Comparison of ENCODE assay signal across 10 cellular contexts in the genomic region with DNA sequence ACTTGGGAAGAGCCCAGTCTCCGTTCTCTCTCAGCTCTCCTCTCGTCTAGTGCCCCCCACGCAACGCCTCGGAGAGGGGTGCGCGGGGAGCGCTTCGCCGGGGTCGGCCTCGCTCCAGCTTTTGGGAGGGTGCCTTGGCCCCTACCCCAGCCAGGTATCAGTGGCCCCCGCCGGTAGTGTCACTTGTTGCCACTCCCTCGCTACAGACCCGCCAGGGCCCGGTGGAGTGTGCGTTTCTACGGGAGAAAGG. TPM values are rescaled to one million over a fixed set of nuclear protein-coding genes. Genes with fewer than 3 reads are reported as not detected.
DNase-seq lines count a peak whose midpoint lies in the region; FAIRE-seq and TF ChIP-seq lines count a peak whose summit lies in the region.
"Had no signal": no experiment of that assay in that cellular context is flagged by ENCODE, and none has a peak within 500 bp of the region (broad histone marks: within the 10 kb centered on the region; RNA-seq: fewer than 3 reads in every experiment).

No MANE protein-coding gene starts in this region.

- H3K27ac ChIP-seq in RWPE1 = peak overlapping the region; percentile 93
- no peak overlapping the region for H3K27ac ChIP-seq in H1 (ENCODE audit: low read depth, low read length)
- H3K27ac ChIP-seq in mucosa of rectum (ENCODE audit: low read depth in 2 of 2, low read length in 2 of 2) = peak overlapping the region; percentile 81
- H3K27ac ChIP-seq in thyroid gland = peak overlapping the region; percentile 46 to 81 (median 49)

- H3K36me3 ChIP-seq in H1 (ENCODE audit: control insufficient read depth in 2 of 4, insufficient read depth in 4 of 4, low read length in 3 of 4) (no peaks in the 10 kb centered on the region), mucosa of rectum (ENCODE audit: control insufficient read depth in 2 of 2, insufficient read depth in 2 of 2, low read length in 2 of 2) (no peaks in the 10 kb centered on the region), thyroid gland (no peaks in the 10 kb centered on the region)

- no peak overlapping the region for H2AK5ac ChIP-seq in H1 (ENCODE audit: low read depth, low read length)

- H3K9me3 ChIP-seq in H1 (ENCODE audit: insufficient read depth in 2 of 2, low read depth in 1 of 2, low read length in 1 of 2) = no peaks in the 10 kb centered on the region
- H3K9me3 ChIP-seq in mucosa of rectum (ENCODE audit: control insufficient read depth in 2 of 2, low read length in 2 of 2) = no peaks in the 10 kb centered on the region
- no peaks in the 10 kb centered on the region for H3K9me3 ChIP-seq in thyroid gland

- WGBS in H1 (ENCODE audit: extremely low coverage in 1 of 2, insufficient coverage in 1 of 2, insufficient read length in 1 of 2, insufficient replicate concordance in 2 of 2, low coverage in 1 of 2, low lambda C conversion rate in 2 of 2, missing lambda C conversion rate in 1 of 2), 2 experiments = 1% methylated on average over 14 of the region's 19 CpGs; no CpG with 5 or more reads in 1 of the 2 experiments
- WGBS in thyroid gland, 2 donors = 0 to 2% methylated on average over 2 to 19 of the region's 19 CpGs

- CTCF ChIA-PET in RWPE1 (lab: Yijun Ruan, JAX) = interaction anchor here (0.6 to 0.7 kb wide), 2 partner anchors 9 to 687 kb away, joined by 3 read pairs; no protein-coding TSS in a partner anchor
- CTCF ChIA-PET in H1 (lab: Charles Lee; ENCODE audit: partially characterized antibody) = interaction anchor here (0.9 to 1.7 kb wide), 3 partner anchors 9 to 19 kb away, joined by 3 to 4 read pairs (median 3); no protein-coding TSS in a partner anchor

- H2AFZ ChIP-seq in H1 (ENCODE audit: low read length) = 0 out of 2 replicates have a peak overlapping the region, but pooled peaks have one; percentile 22

- TF ChIP-seq CTCF in RWPE1 (conservative IDR thresholded peaks at IDR 0.05; ENCODE audit: low read depth) (no peak), H1 (IDR thresholded peaks at IDR 0.05; ENCODE audit: control extremely low read depth in 1 of 3, insufficient read depth in 1 of 3, low read depth in 1 of 3, low read length in 3 of 3) (no peak), thyroid gland (IDR thresholded peaks at IDR 0.05) (no peak)

- no peaks in the 10 kb centered on the region for H3K79me1 ChIP-seq in H1 (ENCODE audit: low read depth, low read length)

- H3K4me1 ChIP-seq in H1 (replicated peaks in 1 of 4; ENCODE audit: control insufficient read depth in 3 of 4, insufficient read depth in 4 of 4, low read length in 3 of 4) = peaks cover 4 to 18% (median 10%) of the 10 kb centered on the region in 4 experiments
- H3K4me1 ChIP-seq in mucosa of rectum (ENCODE audit: control insufficient read depth in 2 of 2, insufficient read depth in 2 of 2, low read length in 2 of 2) = peaks cover 15 to 17% of the 10 kb centered on the region in 2 donors
- H3K4me1 ChIP-seq in thyroid gland = peaks cover 0 to 6% of the 10 kb centered on the region in 2 donors

- FAIRE-seq in H1 (lab: Jason Lieb, UNC) (no peak), GM12891 (lab: Jason Lieb, UNC) (no peak)

- TF ChIP-seq POLR2A in H1 (IDR thresholded peaks at IDR 0.05; ENCODE audit: control extremely low read depth in 1 of 2, low read depth in 2 of 2, low read length in 2 of 2) = no peak
- TF ChIP-seq POLR2A in thyroid gland (IDR thresholded peaks at IDR 0.05) = no peak
- TF ChIP-seq POLR2A in GM12891 (IDR thresholded peaks at IDR 0.05; ENCODE audit: low read depth, low read length) = no peak

- peak in 1 of 2 experiments; percentile 48; a peak in 1 of 3 replicates for TF ChIP-seq EP300 in H1 (IDR thresholded peaks at IDR 0.05; ENCODE audit: borderline replicate concordance in 1 of 2, low read depth in 2 of 2, low read length in 2 of 2)

- H3K4me3 ChIP-seq in H1 (ENCODE audit: extremely low read depth in 1 of 4, insufficient read depth in 2 of 4, low read depth in 3 of 4, low read length in 4 of 4) (peak overlapping the region; percentile 49 to 76 (median 66)), mucosa of rectum (ENCODE audit: low read length in 2 of 2) (peak overlapping the region; percentile 65 to 73), thyroid gland (replicated peaks in 1 of 3) (peak overlapping the region in 1 of 3 donors; percentile 26)

- no peak for TF ChIP-seq RAD21 in H1 (IDR thresholded peaks at IDR 0.05 in 1 of 2, conservative IDR thresholded peaks at IDR 0.05 in 1 of 2; ENCODE audit: low read depth in 2 of 2, low read length in 2 of 2)

- H4K8ac ChIP-seq in H1 (ENCODE audit: extremely low read depth, insufficient read depth, low read length) = no peak overlapping the region

- peak overlapping the region; percentile 79 to 99 for H3K4me2 ChIP-seq in H1 (ENCODE audit: insufficient read depth in 1 of 2, low read depth in 2 of 2, low read length in 2 of 2)

- H2BK5ac ChIP-seq in H1 (ENCODE audit: low read depth, low read length) = no peak overlapping the region; the same call in 1 of the 2 replicates

- no peak overlapping the region for H2BK12ac ChIP-seq in H1 (ENCODE audit: low read depth, low read length)

- no peak overlapping the region for H2BK20ac ChIP-seq in H1 (ENCODE audit: low read length)

- no peaks in the 10 kb centered on the region for H3K79me2 ChIP-seq in H1 (ENCODE audit: control insufficient read depth in 1 of 2, insufficient read depth in 2 of 2, low read length in 2 of 2)

- H3K27me3 ChIP-seq in H1 (replicated peaks in 1 of 4; ENCODE audit: control insufficient read depth in 3 of 4, extremely low read depth in 1 of 4, insufficient read depth in 3 of 4, low read length in 3 of 4) (peaks cover 21 to 70% (median 54%) of the 10 kb centered on the region in 4 experiments), mucosa of rectum (ENCODE audit: control insufficient read depth in 2 of 2, insufficient read depth in 2 of 2, low read length in 2 of 2) (peaks cover 6 to 21% of the 10 kb centered on the region in 2 donors), thyroid gland (peaks cover 5% of the 10 kb centered on the region)

- no peak overlapping the region for H2BK120ac ChIP-seq in H1 (replicated peaks; ENCODE audit: low read depth, low read length)

- H3K14ac ChIP-seq in H1 (ENCODE audit: insufficient read length) = no peak overlapping the region

- H4K91ac ChIP-seq in H1 (replicated peaks; ENCODE audit: insufficient read length, low read length) = no peak overlapping the region

- no peak overlapping the region for H3K4ac ChIP-seq in H1 (replicated peaks; ENCODE audit: insufficient read length, low read depth, low read length)

- POLR2A ChIA-PET in RWPE1 (lab: Yijun Ruan, JAX; ENCODE audit: low non-redundant PET) = no interaction called here
- POLR2A ChIA-PET in H1 (lab: Charles Lee; ENCODE audit: partially characterized antibody) = interaction anchor here (0.5 to 2.1 kb wide), 3 partner anchors 101 to 480 kb away, joined by 3 to 15 read pairs (median 3); no protein-coding TSS in a partner anchor

- H3K56ac ChIP-seq in H1 (replicated peaks; ENCODE audit: insufficient read length, low read depth, low read length) = no peak overlapping the region

- peaks cover 2 to 4% of the 10 kb centered on the region in 2 experiments for H4K20me1 ChIP-seq in H1 (replicated peaks in 1 of 2; ENCODE audit: control insufficient read depth in 1 of 2, insufficient read depth in 2 of 2, low read length in 2 of 2)

- no peak overlapping the region for H3K23ac ChIP-seq in H1 (ENCODE audit: insufficient read length)

- peaks cover 30% of the 10 kb centered on the region for H3K23me2 ChIP-seq in H1 (ENCODE audit: low read depth, low read length)

- DNase-seq in RWPE1 (ENCODE audit: low spot score) (no peak), H1 (ENCODE audit: low read depth in 1 of 2, low spot score in 2 of 2) (peak in 1 of 2 experiments; percentile 74), thyroid gland (no peak), hepatic stellate cell (ENCODE audit: low spot score) (no peak), GM12891 (ENCODE audit: insufficient read length, low spot score) (no peak), GOT3 (lab: John Stamatoyannopoulos, UW) (no peak)
- DNase-seq: activated T-cell treated with anti-CD3 and anti-CD28 coated beads, Interleukin-2, amount 50 U/mL, for 72 hours; NCI-H2081 treated with DMSO at 0.1 percent for 48 hours; T-helper 1 cell had no signal

- no peak overlapping the region; the same call in 1 of the 2 replicates for H3K18ac ChIP-seq in H1 (ENCODE audit: extremely low read depth, low read length)

- no peak overlapping the region for H2BK15ac ChIP-seq in H1 (ENCODE audit: low read length)

- H4K5ac ChIP-seq in H1 (ENCODE audit: insufficient read length, low read depth, low read length) = no peak overlapping the region

- intact Hi-C loops in thyroid gland (cut with DNase I) = no loop called here

- H3K9ac ChIP-seq in H1 (replicated peaks in 1 of 4; ENCODE audit: extremely low read depth in 1 of 4, low read depth in 3 of 4, low read length in 3 of 4) = peak overlapping the region in 2 of 4 experiments; percentile 2 to 7; a peak in 3 of 7 replicates
- peak overlapping the region; percentile 48 to 71 for H3K9ac ChIP-seq in mucosa of rectum (ENCODE audit: low read depth in 1 of 2, low read length in 2 of 2)

TF ChIP-seq in H1, 55 proteins besides CTCF, POLR2A, EP300 and RAD21 (continues in another document):
- TF ChIP-seq KDM4A (IDR thresholded peaks at IDR 0.05; ENCODE audit: low read depth, low read length, severe bottlenecking) (peak; percentile 65), BCL11A (IDR thresholded peaks at IDR 0.05; ENCODE audit: low read depth in 2 of 2, low read length in 2 of 2) (no peak), RFX5 (IDR thresholded peaks at IDR 0.05; ENCODE audit: borderline replicate concordance, low read depth, low read length) (no peak), RNF2 (IDR thresholded peaks at IDR 0.05; ENCODE audit: borderline replicate concordance, low read depth, low read length, missing control alignments, poor library complexity, severe bottlenecking) (peak; percentile 28)

TF ChIP-seq in GM12891, 5 proteins besides CTCF, POLR2A, EP300 and RAD21:
- TF ChIP-seq SPI1 (IDR thresholded peaks at IDR 0.05; ENCODE audit: low read depth, low read length) (no peak), POU2F2 (IDR thresholded peaks at IDR 0.05; ENCODE audit: low read depth, low read length) (no peak), TAF1 (IDR thresholded peaks at IDR 0.05; ENCODE audit: low read depth, low read length) (no peak), POLR2AphosphoS5 (IDR thresholded peaks at IDR 0.05; ENCODE audit: low read depth, low read length) (no peak), PAX5 (IDR thresholded peaks at IDR 0.05; ENCODE audit: insufficient read depth, low read length, severe bottlenecking) (no peak)

RNA-seq across cellular contexts. Expression of a gene that starts 0.8 kb away (rescaled TPM):
- total RNA-seq in H1 (2021; fragmentation: NEBNext Ultra II Directional; extraction: Animal tissue kit (Norgen Biotek cat#: 25700)) = 8.4 and 8.7 TPM in 2 replicates
- 3.3 and 6.7 TPM in 2 replicates for polyA plus RNA-seq in H1 (2011; rRNA removed)
- polyA plus RNA-seq in H1 (2011; cell fraction: cytosol; rRNA removed) = 5.5 TPM
- polyA plus RNA-seq in H1 (2011; cell fraction: nucleus; rRNA removed) = 8.1 TPM
- polyA plus RNA-seq in H1 (2012, experiment 1 of 2) = 4.9 to 7.7 TPM (median 6.0 TPM) in 4 replicates
- polyA plus RNA-seq in H1 (2012, experiment 2 of 2) = 0.62 TPM
- 2.3 TPM for polyA plus RNA-seq in H1 (2013, experiment 1 of 2)
- 2.3 TPM for polyA plus RNA-seq in H1 (2013, experiment 2 of 2)
- polyA minus RNA-seq in H1 (2011; rRNA and poly(A)+ RNA removed) = 12.9 and 16.7 TPM in 2 replicates
- 15.4 TPM for polyA minus RNA-seq in H1 (2011; cell fraction: cytosol; rRNA and poly(A)+ RNA removed)
- 16.4 TPM for polyA minus RNA-seq in H1 (2011; cell fraction: nucleus; rRNA and poly(A)+ RNA removed)
- total RNA-seq in thyroid gland = 10 to 100 TPM; 13.0 to 37.7 (median 27.8) TPM
- polyA plus RNA-seq in GM12891 (2012; ENCODE audit: low read depth, missing spikeins) = 0.67 TPM
- total RNA-seq: activated T-cell treated with anti-CD3 and anti-CD28 coated beads, Interleukin-2, amount 50 U/mL, for 72 hours had no signal
